28 cellular contexts compared by ENCODE assay signal in the genomic region with DNA sequence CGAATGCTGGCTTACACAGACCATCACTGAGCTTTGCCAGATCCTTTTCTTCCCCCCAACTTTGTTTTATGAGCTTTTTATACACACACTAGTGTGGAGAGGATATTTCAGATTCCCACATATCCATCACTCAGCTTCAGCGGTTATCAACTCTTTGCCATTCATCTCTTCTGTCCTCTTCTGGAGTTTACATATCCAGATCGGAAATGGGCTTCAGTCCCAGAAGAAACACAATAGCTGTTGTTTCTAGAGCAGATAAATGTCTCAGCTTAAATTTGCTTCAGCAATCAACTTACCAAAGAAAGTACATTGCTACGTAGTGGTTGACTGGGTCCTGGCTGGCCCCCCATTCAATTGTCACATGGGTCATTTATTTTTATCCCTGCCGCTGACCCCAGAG.
DNase-seq lines count a peak whose midpoint lies in the region; ATAC-seq, FAIRE-seq and TF ChIP-seq lines count a peak whose summit lies in the region.
"Had no signal": no experiment of that assay in that cellular context is flagged by ENCODE, and none has a peak within 500 bp of the region (broad histone marks: within the 10 kb centered on the region; RNA-seq: fewer than 3 reads in every experiment).

No MANE protein-coding gene starts in this region.

- DNase-seq in right lobe of liver (no peak), HepG2 (ENCODE audit: low spot score) (no peak), pulmonary artery endothelial cell (ENCODE audit: low read depth, low spot score) (peak; percentile 17), sigmoid colon (no peak), tibial nerve (ENCODE audit: low spot score in 2 of 2) (no peak), NCI-H526 (lab: John Stamatoyannopoulos, UW) (no peak)
- no peak for DNase-seq in stimulated activated naive CD4-positive, alpha-beta T cell treated with Interleukin-2 at 50 U/mL for 16 hours (lab: John Stamatoyannopoulos, UW)
- DNase-seq: 8988T; ACHN; BE2C; C1 segment of cervical spinal cord; CD4-positive, alpha-beta memory T cell; CD4-positive, CD25-positive, alpha-beta regulatory T cell; CD8-positive, alpha-beta memory T cell; COR-L47; DMS 273 treated with DMSO at 0.1 percent for 48 hours; DMS153; DMS53; DMS79; DND-41; EL; GDM1 had no signal

- H3K4me3 ChIP-seq in right lobe of liver (no peak overlapping the region), HepG2 (replicated peaks in 1 of 3; ENCODE audit: insufficient read depth in 1 of 3, low read depth in 2 of 3, low read length in 3 of 3) (no peak overlapping the region), sigmoid colon (no peak overlapping the region), tibial nerve (no peak overlapping the region)
- H3K4me3 ChIP-seq: BLaER1, GM12878 had no signal

- H3K27me3 ChIP-seq in right lobe of liver (no peaks in the 10 kb centered on the region), HepG2 (ENCODE audit: control insufficient read depth in 1 of 2, insufficient read depth in 2 of 2, low read length in 2 of 2) (no peaks in the 10 kb centered on the region), sigmoid colon (no peaks in the 10 kb centered on the region), tibial nerve (no peaks in the 10 kb centered on the region)
- H3K27me3 ChIP-seq: BE2C, BLaER1 had no signal

- H3K4me2 ChIP-seq in HepG2 (ENCODE audit: low read depth, low read length), result no peak overlapping the region
- H3K4me2 ChIP-seq: BLaER1 had no signal

- H3K27ac ChIP-seq in right lobe of liver (no peak overlapping the region), HepG2 (ENCODE audit: extremely low read length, insufficient read depth, low read length) (no peak overlapping the region), sigmoid colon (peak overlapping the region; percentile 6 to 49 (median 17)), tibial nerve (peak overlapping the region; percentile 0 to 81 (median 45))
- H3K27ac ChIP-seq: BLaER1 had no signal

- no peaks in the 10 kb centered on the region for H4K20me1 ChIP-seq in HepG2 (ENCODE audit: insufficient read depth, low read length)
- H4K20me1 ChIP-seq: BLaER1 had no signal

- intact Hi-C loops in right lobe of liver (cut with DNase I) (no loop called here), HepG2 (cut with micrococcal nuclease; ENCODE audit: unreplicated experiment) (no loop called here), sigmoid colon (cut with DNase I) (no loop called here)

- POLR2A ChIA-PET in HepG2 (lab: Yijun Ruan, JAX), result no interaction called here

- peak in 3 of 4 donors; percentile 10 to 64 (median 44) for ATAC-seq in right lobe of liver
- ATAC-seq in HepG2, result no peak
- no peak for ATAC-seq in HG03521 (IDR thresholded peaks at IDR 0.05; ENCODE audit: unreplicated experiment)
- ATAC-seq: GM12878 had no signal

- WGBS in right lobe of liver (ENCODE audit: insufficient coverage, low coverage, low lambda C conversion rate, missing lambda C conversion rate), result 71% methylated on average over 5 of the region's 5 CpGs
- WGBS in HepG2 (ENCODE audit: low lambda C conversion rate), result 95% methylated on average over 5 of the region's 5 CpGs
- WGBS in sigmoid colon, 2 donors, result 93 to 94% methylated on average over 5 of the region's 5 CpGs
- 58 to 59% methylated on average over 5 of the region's 5 CpGs for WGBS in tibial nerve, 2 donors

- H3K9me3 ChIP-seq in right lobe of liver (no peaks in the 10 kb centered on the region), HepG2 (ENCODE audit: low read length) (no peaks in the 10 kb centered on the region), sigmoid colon (no peaks in the 10 kb centered on the region), tibial nerve (peaks cover 0 to 17% (median 2%) of the 10 kb centered on the region in 4 donors)
- H3K9me3 ChIP-seq: BE2C had no signal

- H2AFZ ChIP-seq in HepG2 (ENCODE audit: low read length), result no peak overlapping the region

- TF ChIP-seq POLR2A in right lobe of liver (IDR thresholded peaks at IDR 0.05) (no peak), HepG2 (IDR thresholded peaks at IDR 0.05; ENCODE audit: insufficient read depth in 1 of 2, low read depth in 2 of 2, low read length in 2 of 2) (no peak), sigmoid colon (IDR thresholded peaks at IDR 0.05) (no peak), tibial nerve (IDR thresholded peaks at IDR 0.05) (no peak)

- H3K36me3 ChIP-seq in right lobe of liver (no peaks in the 10 kb centered on the region), HepG2 (replicated peaks in 1 of 2; ENCODE audit: control insufficient read depth in 1 of 2, insufficient read depth in 2 of 2, low read length in 2 of 2) (peaks cover 6% of the 10 kb centered on the region in 2 experiments; a peak in 2 of 5 replicates), sigmoid colon (peaks cover 6 to 93% (median 21%) of the 10 kb centered on the region in 4 donors), tibial nerve (peaks cover 0 to 54% (median 0%) of the 10 kb centered on the region in 3 donors)

- in situ Hi-C loops in HepG2 (cut with HindIII; ENCODE audit: extremely low pct_ligation_motif_present, low pct_unique_long_range_greater_than_20kb), result no loop called here

- no TSS peak for BruUV-seq in HepG2 (replicated peaks; lab: Mats Ljungman, UMichigan)

- no peaks in the 10 kb centered on the region for H3K79me2 ChIP-seq in HepG2 (ENCODE audit: insufficient read depth, low read length)

- CTCF ChIA-PET in HepG2 (lab: Yijun Ruan, JAX; ENCODE audit: low intra/inter-chr PET ratio, low total read pairs), result no interaction called here

- H3K4me1 ChIP-seq in right lobe of liver (no peaks in the 10 kb centered on the region), HepG2 (ENCODE audit: insufficient read depth, low read length) (no peaks in the 10 kb centered on the region), sigmoid colon (no peaks in the 10 kb centered on the region), tibial nerve (no peaks in the 10 kb centered on the region)
- H3K4me1 ChIP-seq: BE2C, BLaER1 had no signal

- no peak for FAIRE-seq in HepG2 (lab: Jason Lieb, UNC)
- FAIRE-seq: A204.1, GM12878, GM12892, GM18507 had no signal

- TF ChIP-seq CTCF in right lobe of liver (IDR thresholded peaks at IDR 0.05), result no peak
- TF ChIP-seq CTCF in HepG2 (CRISPR knock-in tag; IDR thresholded peaks at IDR 0.05), result no peak
- TF ChIP-seq CTCF in sigmoid colon (IDR thresholded peaks at IDR 0.05), result no peak
- no peak for TF ChIP-seq CTCF in tibial nerve (IDR thresholded peaks at IDR 0.05)

- H3K9ac ChIP-seq in HepG2 (ENCODE audit: insufficient read depth, low read depth, low read length), result no peak overlapping the region
- H3K9ac ChIP-seq: BLaER1 had no signal

- no peak for TF ChIP-seq EP300 in HepG2 (IDR thresholded peaks at IDR 0.05; ENCODE audit: low read depth in 2 of 2, low read length in 2 of 2)
- TF ChIP-seq EP300 in HepG2 (CRISPR knock-in tag; IDR thresholded peaks at IDR 0.05; ENCODE audit: borderline replicate concordance), result no peak
- no peak for TF ChIP-seq EP300 in sigmoid colon (IDR thresholded peaks at IDR 0.05)
- no peak for TF ChIP-seq EP300 in tibial nerve (IDR thresholded peaks at IDR 0.05)

- no peak for TF ChIP-seq RAD21 in HepG2 (CRISPR knock-in tag; IDR thresholded peaks at IDR 0.05)

TF ChIP-seq in HepG2, 621 proteins besides CTCF, POLR2A, EP300 and RAD21:
- TF ChIP-seq ZNF160 (CRISPR knock-in tag; IDR thresholded peaks at IDR 0.05), result no peak

Comparison
In these comparisons a context has a peak if more than half of its experiments do, and no peak if none do; other contexts are left out.
1. ATAC-seq: peak in right lobe of liver (3 of 4); none in HepG2 (single experiment) and HG03521 (single experiment).
2. H3K27ac ChIP-seq: peak in sigmoid colon (4 of 4) and tibial nerve (4 of 4); none in right lobe of liver (0 of 3) and HepG2 (single experiment).